21 cellular contexts compared by ENCODE assay signal in genomic region chr20:13644010-13644409, GRCh38. TPM values are rescaled to one million over a fixed set of nuclear protein-coding genes. Genes with fewer than 3 reads are reported as not detected.
A peak's percentile ranks its signal among the peaks of the same experiment; 100 is the strongest.
DNase-seq lines count a peak whose midpoint lies in the region; FAIRE-seq and TF ChIP-seq lines count a peak whose summit lies in the region.
"Had no signal": no experiment of that assay in that cellular context is flagged by ENCODE, and none has a peak within 500 bp of the region (broad histone marks: within the 10 kb centered on the region; RNA-seq: fewer than 3 reads in every experiment).

No MANE protein-coding gene starts in this region.

- no peak overlapping the region for H3K4me3 ChIP-seq in bronchial epithelial cell (ENCODE audit: low read depth, low read length)
- H3K4me3 ChIP-seq: adrenal gland, coronary artery, heart right ventricle, right atrium auricular region, testis had no signal

- H3K4me3 Mint-ChIP-seq in progenitor cell of endocrine pancreas (ENCODE audit: low read depth) = no peak overlapping the region
- H3K4me3 Mint-ChIP-seq: activated CD8-positive, alpha-beta T cell treated with anti-CD3 and anti-CD28 coated beads, Interleukin-2, amount 10 ng/mL, durations not matched to agents 7 days and 5 days; CD4-positive, alpha-beta T cell had no signal

- in situ Hi-C loops in G401 (cut with HindIII; ENCODE audit: low sequenced_read_pairs) = no loop called here

- no peak overlapping the region for H3K27ac Mint-ChIP-seq in progenitor cell of endocrine pancreas
- H3K27ac Mint-ChIP-seq: activated CD8-positive, alpha-beta T cell treated with anti-CD3 and anti-CD28 coated beads, Interleukin-2, amount 10 ng/mL, durations not matched to agents 7 days and 5 days; CD4-positive, alpha-beta T cell had no signal

- peaks cover 13% of the 10 kb centered on the region for H3K27me3 Mint-ChIP-seq in progenitor cell of endocrine pancreas

- no peak for FAIRE-seq in bronchial epithelial cell (lab: Jason Lieb, UNC)
- FAIRE-seq: kidney had no signal

- H3K27me3 ChIP-seq in bronchial epithelial cell (ENCODE audit: control insufficient read depth, insufficient read depth, low read length) = no peaks in the 10 kb centered on the region
- H3K27me3 ChIP-seq: adrenal gland, right atrium auricular region, testis had no signal

- H3K36me3 Mint-ChIP-seq in progenitor cell of endocrine pancreas (ENCODE audit: insufficient read depth) = no peaks in the 10 kb centered on the region

- peaks cover 6% of the 10 kb centered on the region for H3K4me1 Mint-ChIP-seq in progenitor cell of endocrine pancreas (ENCODE audit: low read depth)

- DNase-seq in DMS53 (lab: John Stamatoyannopoulos, UW) (peak; percentile 49), DMS53 treated with DMSO at 0.1 percent for 48 hours (lab: John Stamatoyannopoulos, UW; ENCODE audit: unreplicated experiment) (no peak), NCI-H748 (lab: John Stamatoyannopoulos, UW; ENCODE audit: unreplicated experiment) (peak; percentile 87), bronchial epithelial cell (ENCODE audit: low read depth) (peak; percentile 88), progenitor cell of endocrine pancreas (ENCODE audit: low spot score, unreplicated experiment) (no peak), superior temporal gyrus (ENCODE audit: extremely low spot score) (no peak), G401 (ENCODE audit: low spot score) (no peak), DMS 273 treated with DMSO at 0.1 percent for 48 hours (lab: John Stamatoyannopoulos, UW) (no peak)
- DNase-seq: 8988T; activated CD8-positive, alpha-beta T cell treated with anti-CD3 and anti-CD28 coated beads, Interleukin-2, amount 10 ng/mL, durations not matched to agents 7 days and 5 days; adrenal gland; CD4-positive, alpha-beta T cell; heart right ventricle; KBM-7; kidney; NCI-H1436 treated with DMSO at 0.1 percent for 48 hours; NCI-H446; stimulated activated CD4-positive, alpha-beta T cell treated with anti-CD3 and anti-CD28 coated beads, Interleukin-1b, Interleukin-23, amount 100 ng/mL, for 48 hours; testis had no signal

- no peaks in the 10 kb centered on the region for H3K36me3 ChIP-seq in bronchial epithelial cell (ENCODE audit: control insufficient read depth, insufficient read depth, low read length)
- H3K36me3 ChIP-seq: adrenal gland, heart right ventricle, right atrium auricular region had no signal

- peak; percentile 20 for TF ChIP-seq CTCF in bronchial epithelial cell (IDR thresholded peaks at IDR 0.05; ENCODE audit: insufficient read depth, low read length, severe bottlenecking)
- TF ChIP-seq CTCF in progenitor cell of endocrine pancreas (IDR thresholded peaks at IDR 0.05; ENCODE audit: unreplicated experiment) = peak; percentile 26

- H3K9me3 Mint-ChIP-seq in progenitor cell of endocrine pancreas (ENCODE audit: low read depth) = no peaks in the 10 kb centered on the region
- H3K9me3 Mint-ChIP-seq: CD4-positive, alpha-beta T cell had no signal

RNA-seq across cellular contexts. Expression of gene TASP1, which starts 5.3 kb away (rescaled TPM):
- 16.0 and 18.7 TPM in 2 replicates for total RNA-seq in bronchial epithelial cell
- 18.6 and 22.4 TPM in 2 replicates for total RNA-seq in progenitor cell of endocrine pancreas
- 5.3 and 9.2 TPM in 2 replicates for total RNA-seq in G401 (2014; rRNA removed; shearing (Covaris generic))

Comparison
In these comparisons a context has a peak if more than half of its experiments do, and no peak if none do; other contexts are left out.
1. DNase-seq: peak in DMS53 (single experiment), NCI-H748 (single experiment) and bronchial epithelial cell (single experiment); none in DMS53 treated with DMSO at 0.1 percent for 48 hours (single experiment), progenitor cell of endocrine pancreas (single experiment), superior temporal gyrus (single experiment), G401 (single experiment) and DMS 273 treated with DMSO at 0.1 percent for 48 hours (single experiment).